In the genomic region with DNA sequence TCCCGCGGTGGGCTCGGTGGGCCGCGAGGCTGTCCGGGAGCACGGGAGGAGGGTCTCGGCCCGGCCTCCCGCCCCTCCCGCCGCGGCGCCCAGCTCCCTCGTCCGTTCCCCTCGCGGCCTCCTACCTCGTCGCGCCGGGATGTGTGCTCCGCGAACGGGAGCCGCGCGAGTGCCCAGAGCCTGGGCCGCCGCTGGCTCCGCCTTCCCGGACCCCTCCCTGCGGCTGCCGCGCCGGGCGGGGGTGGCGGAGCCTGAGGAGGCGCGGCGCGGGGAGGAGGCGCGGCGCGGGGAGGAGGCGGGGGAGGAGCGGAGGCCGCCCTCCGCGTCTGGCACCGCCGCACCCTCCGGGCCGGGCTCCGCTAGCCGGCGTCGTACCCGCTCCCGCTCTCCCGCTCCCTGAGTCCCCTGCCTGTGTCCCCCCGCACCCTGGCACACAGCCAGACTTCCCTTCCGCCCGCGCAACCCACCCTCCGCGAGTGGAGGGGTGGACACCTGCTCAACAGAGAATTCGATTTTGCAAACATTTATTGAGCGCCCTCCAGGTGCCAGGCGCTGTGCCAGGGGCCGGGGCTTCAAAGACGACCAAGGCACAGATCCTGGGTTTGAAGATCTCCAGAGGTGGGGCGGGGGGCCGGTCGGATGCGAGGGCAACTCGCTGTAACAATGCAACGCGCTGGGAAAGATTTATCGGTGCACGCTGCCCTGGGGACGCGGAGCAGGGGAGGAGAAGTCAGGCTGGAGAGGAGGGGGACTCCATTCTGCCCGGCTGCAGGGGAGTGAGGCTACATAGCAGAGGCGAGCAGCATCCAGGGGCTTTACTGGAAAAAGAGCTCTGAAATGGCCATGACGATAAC, we compare ENCODE assay signal across 7 cellular contexts. TPM values are rescaled to one million over a fixed set of nuclear protein-coding genes. Genes with fewer than 3 reads are reported as not detected.
A peak's percentile ranks its signal among the peaks of the same experiment; 100 is the strongest.
DNase-seq lines count a peak whose midpoint lies in the region; ATAC-seq and TF ChIP-seq lines count a peak whose summit lies in the region.

A gene with protein sequence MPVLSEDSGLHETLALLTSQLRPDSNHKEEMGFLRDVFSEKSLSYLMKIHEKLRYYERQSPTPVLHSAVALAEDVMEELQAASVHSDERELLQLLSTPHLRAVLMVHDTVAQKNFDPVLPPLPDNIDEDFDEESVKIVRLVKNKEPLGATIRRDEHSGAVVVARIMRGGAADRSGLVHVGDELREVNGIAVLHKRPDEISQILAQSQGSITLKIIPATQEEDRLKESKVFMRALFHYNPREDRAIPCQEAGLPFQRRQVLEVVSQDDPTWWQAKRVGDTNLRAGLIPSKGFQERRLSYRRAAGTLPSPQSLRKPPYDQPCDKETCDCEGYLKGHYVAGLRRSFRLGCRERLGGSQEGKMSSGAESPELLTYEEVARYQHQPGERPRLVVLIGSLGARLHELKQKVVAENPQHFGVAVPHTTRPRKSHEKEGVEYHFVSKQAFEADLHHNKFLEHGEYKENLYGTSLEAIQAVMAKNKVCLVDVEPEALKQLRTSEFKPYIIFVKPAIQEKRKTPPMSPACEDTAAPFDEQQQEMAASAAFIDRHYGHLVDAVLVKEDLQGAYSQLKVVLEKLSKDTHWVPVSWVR (minus strand): TSS at position 171 of the 854 bp plus-strand sequence. CDS start 1,240 bp downstream, outside the sequence.

- H3K4me1 ChIP-seq in right lobe of liver: peaks cover 0 to 3% (median 0%) of the 10 kb centered on the region in 4 donors

- no peaks in the 10 kb centered on the region for H3K36me3 ChIP-seq in right lobe of liver

- 13% methylated on average over 18 of the region's 87 CpGs for WGBS in right lobe of liver (ENCODE audit: insufficient coverage, low coverage, low lambda C conversion rate, missing lambda C conversion rate)

- peak within 1 kb of the TSS; percentile 59 to 61 (median 59) for H3K4me3 ChIP-seq in right lobe of liver

- intact Hi-C loops in right lobe of liver (cut with DNase I): no loop called here

- DNase-seq in GM19238 (ENCODE audit: insufficient read length, low spot score) (peak; percentile 21), NCI-H2196 treated with DMSO at 0.1 percent for 48 hours (lab: John Stamatoyannopoulos, UW; ENCODE audit: unreplicated experiment) (peak; percentile 53), right lobe of liver (peak; percentile 65 to 69 (median 68))
- peak; percentile 39 to 43 for DNase-seq in activated CD4-positive, alpha-beta T cell treated with anti-CD3 and anti-CD28 coated beads, Interleukin-2, amount 50 U/mL, for 48 hours
- DNase-seq in effector CD4-positive, alpha-beta T cell: peak; percentile 24
- peak; percentile 58 for DNase-seq in stimulated activated CD4-positive, alpha-beta T cell treated with anti-CD3 and anti-CD28 coated beads, Interleukin-4, amount 100 ng/mL, for 1 hour

- TF ChIP-seq CTCF in right lobe of liver (IDR thresholded peaks at IDR 0.05): no peak

- peak; percentile 91 to 95 (median 93) for ATAC-seq in right lobe of liver
- no peak for ATAC-seq in HG03457 (IDR thresholded peaks at IDR 0.05; ENCODE audit: unreplicated experiment)

- TF ChIP-seq POLR2A in right lobe of liver (IDR thresholded peaks at IDR 0.05): peak; percentile 35

- H3K27ac ChIP-seq in right lobe of liver: no peak within 1 kb of the TSS

- no peaks in the 10 kb centered on the region for H3K27me3 ChIP-seq in right lobe of liver

- no peaks in the 10 kb centered on the region for H3K9me3 ChIP-seq in right lobe of liver

RNA-seq across cellular contexts. Expression of the gene that starts here (rescaled TPM):
- total RNA-seq in right lobe of liver: 1 to 10 TPM; 1.3 to 2.5 (median 1.8) TPM
